ENCODE assay signal across 15 cellular contexts in genomic region chr5:132472431-132472830, GRCh38. TPM values are rescaled to one million over a fixed set of nuclear protein-coding genes. Genes with fewer than 3 reads are reported as not detected.
A peak's percentile ranks its signal among the peaks of the same experiment; 100 is the strongest.
DNase-seq lines count a peak whose midpoint lies in the region; ATAC-seq, FAIRE-seq and TF ChIP-seq lines count a peak whose summit lies in the region.
"Had no signal": no experiment of that assay in that cellular context is flagged by ENCODE, and none has a peak within 500 bp of the region (broad histone marks: within the 10 kb centered on the region; RNA-seq: fewer than 3 reads in every experiment).

No MANE protein-coding gene starts in this region.

- H3K27ac Mint-ChIP-seq in activated CD8-positive, alpha-beta memory T cell treated with anti-CD3 and anti-CD28 coated beads, Interleukin-2, amount 10 ng/mL, durations not matched to agents 7 days and 5 days = peak overlapping the region; percentile 69
- H3K27ac Mint-ChIP-seq in naive thymus-derived CD8-positive, alpha-beta T cell = peak overlapping the region; percentile 70 to 97 (median 92)

- H3K4me3 Mint-ChIP-seq in activated CD8-positive, alpha-beta memory T cell treated with anti-CD3 and anti-CD28 coated beads, Interleukin-2, amount 10 ng/mL, durations not matched to agents 7 days and 5 days = no peak overlapping the region
- H3K4me3 Mint-ChIP-seq in naive thymus-derived CD8-positive, alpha-beta T cell = peak overlapping the region in 1 of 10 donors; percentile 7

- peaks cover 0 to 7% (median 0%) of the 10 kb centered on the region in 11 experiments; a peak in 2 of 22 replicates for H3K9me3 ChIP-seq in BLaER1 treated with 17β-estradiol and CSF1 and Interleukin-3, amounts not matched to agents 10 nM and 100 nM (replicated peaks in 1 of 11)
- H3K9me3 ChIP-seq in aorta (ENCODE audit: control insufficient read depth, low read length) = no peaks in the 10 kb centered on the region
- H3K9me3 ChIP-seq: breast epithelium, left ventricle myocardium inferior, pancreas, testis had no signal

- 97% methylated on average over 8 of the region's 8 CpGs for WGBS in aorta, 2 donors

- peak; percentile 21 for FAIRE-seq in GM12892 (lab: Jason Lieb, UNC)
- FAIRE-seq: pancreas had no signal

- peak overlapping the region in 9 of 11 experiments; percentile 29 to 100 (median 98); a peak in 17 of 22 replicates for H3K27ac ChIP-seq in BLaER1 treated with 17β-estradiol and CSF1 and Interleukin-3, amounts not matched to agents 10 nM and 100 nM
- no peak overlapping the region for H3K27ac ChIP-seq in aorta (ENCODE audit: low read depth in 1 of 2, low read length in 2 of 2)
- H3K27ac ChIP-seq: pancreas, testis had no signal

- POLR2A ChIA-PET in naive thymus-derived CD8-positive, alpha-beta T cell (lab: Charles Lee) = interaction anchor here (1.0 to 23.2 kb wide), 11 partner anchors 7 to 61 kb away, joined by 3 to 648 read pairs (median 38); partner anchors contain the start of gene IRF1

- H3K36me3 Mint-ChIP-seq in activated CD8-positive, alpha-beta memory T cell treated with anti-CD3 and anti-CD28 coated beads, Interleukin-2, amount 10 ng/mL, durations not matched to agents 7 days and 5 days = peaks cover 27% of the 10 kb centered on the region
- H3K36me3 Mint-ChIP-seq in naive thymus-derived CD8-positive, alpha-beta T cell = no peaks in the 10 kb centered on the region

- peak overlapping the region in 9 of 11 experiments; percentile 9 to 67 (median 49); a peak in 14 of 22 replicates for H3K9ac ChIP-seq in BLaER1 treated with 17β-estradiol and CSF1 and Interleukin-3, amounts not matched to agents 10 nM and 100 nM

- H3K4me2 ChIP-seq in BLaER1 treated with 17β-estradiol and CSF1 and Interleukin-3, amounts not matched to agents 10 nM and 100 nM = peak overlapping the region; percentile 55 to 98 (median 94)

- no peak for DNase-seq in GM12892 (ENCODE audit: insufficient read length)
- peak; percentile 39 for DNase-seq in activated CD8-positive, alpha-beta memory T cell treated with anti-CD3 and anti-CD28 coated beads, Interleukin-2, amount 10 ng/mL, durations not matched to agents 7 days and 5 days
- no peak for DNase-seq in naive thymus-derived CD8-positive, alpha-beta T cell
- no peak for DNase-seq in NCI-H510A (lab: John Stamatoyannopoulos, UW)
- DNase-seq in aorta = no peak
- DNase-seq: GF-D8, IMR-90, NCI-H2081, testis had no signal

- no peaks in the 10 kb centered on the region for H3K27me3 ChIP-seq in BLaER1 treated with 17β-estradiol and CSF1 and Interleukin-3, amounts not matched to agents 10 nM and 100 nM
- no peaks in the 10 kb centered on the region for H3K27me3 ChIP-seq in aorta (ENCODE audit: control insufficient read depth in 1 of 2, insufficient read depth in 2 of 2, low read length in 1 of 2)
- H3K27me3 ChIP-seq: breast epithelium, pancreas, testis had no signal

- no peak for ATAC-seq in activated CD8-positive, alpha-beta memory T cell treated with anti-CD3 and anti-CD28 coated beads, Interleukin-2, amount 10 ng/mL, durations not matched to agents 7 days and 5 days
- ATAC-seq in naive thymus-derived CD8-positive, alpha-beta T cell = no peak
- ATAC-seq in GM19035 (IDR thresholded peaks at IDR 0.05; ENCODE audit: unreplicated experiment) = no peak
- no peak for ATAC-seq in HG03520 (IDR thresholded peaks at IDR 0.05; ENCODE audit: unreplicated experiment)
- no peak for ATAC-seq in aorta (ENCODE audit: low FRiP score)
- ATAC-seq: pancreas had no signal

- no peaks in the 10 kb centered on the region for H3K27me3 Mint-ChIP-seq in activated CD8-positive, alpha-beta memory T cell treated with anti-CD3 and anti-CD28 coated beads, Interleukin-2, amount 10 ng/mL, durations not matched to agents 7 days and 5 days
- no peaks in the 10 kb centered on the region for H3K27me3 Mint-ChIP-seq in naive thymus-derived CD8-positive, alpha-beta T cell

- H3K36me3 ChIP-seq in BLaER1 treated with 17β-estradiol and CSF1 and Interleukin-3, amounts not matched to agents 10 nM and 100 nM = peaks cover 0 to 15% (median 0%) of the 10 kb centered on the region in 11 experiments; a peak in 5 of 22 replicates
- H3K36me3 ChIP-seq in aorta (ENCODE audit: control insufficient read depth in 1 of 2, insufficient read depth in 2 of 2, low read length in 1 of 2) = no peaks in the 10 kb centered on the region
- H3K36me3 ChIP-seq: breast epithelium, pancreas had no signal

- H3K9me3 Mint-ChIP-seq in activated CD8-positive, alpha-beta memory T cell treated with anti-CD3 and anti-CD28 coated beads, Interleukin-2, amount 10 ng/mL, durations not matched to agents 7 days and 5 days (ENCODE audit: low read depth) = no peaks in the 10 kb centered on the region
- no peaks in the 10 kb centered on the region for H3K9me3 Mint-ChIP-seq in naive thymus-derived CD8-positive, alpha-beta T cell

- H3K4me1 Mint-ChIP-seq in activated CD8-positive, alpha-beta memory T cell treated with anti-CD3 and anti-CD28 coated beads, Interleukin-2, amount 10 ng/mL, durations not matched to agents 7 days and 5 days = peaks cover 91% of the 10 kb centered on the region
- peaks cover 40 to 96% (median 92%) of the 10 kb centered on the region in 4 donors for H3K4me1 Mint-ChIP-seq in naive thymus-derived CD8-positive, alpha-beta T cell

- TF ChIP-seq POLR2A in GM12892 (IDR thresholded peaks at IDR 0.05; ENCODE audit: low read depth, low read length) = no peak

- no peak overlapping the region for H3K4me3 ChIP-seq in BLaER1 treated with 17β-estradiol and CSF1 and Interleukin-3, amounts not matched to agents 10 nM and 100 nM
- H3K4me3 ChIP-seq in aorta (ENCODE audit: low read length in 2 of 2) = no peak overlapping the region
- H3K4me3 ChIP-seq: breast epithelium, left ventricle myocardium inferior, pancreas, testis had no signal

- H4K20me1 ChIP-seq in BLaER1 treated with 17β-estradiol and CSF1 and Interleukin-3, amounts not matched to agents 10 nM and 100 nM = peaks cover 0 to 3% (median 0%) of the 10 kb centered on the region in 11 experiments; a peak in 1 of 22 replicates

- intact Hi-C loops in aorta (cut with DNase I) = no loop called here

- CTCF ChIA-PET in activated CD8-positive, alpha-beta memory T cell treated with anti-CD3 and anti-CD28 coated beads, Interleukin-2, amount 10 ng/mL, durations not matched to agents 7 days and 5 days (lab: Charles Lee) = interaction anchor here (0.7 to 7.1 kb wide), 13 partner anchors 9 to 293 kb away, joined by 3 to 68 read pairs (median 5); partner anchors contain the start of gene IRF1

- H3K4me1 ChIP-seq in BLaER1 treated with 17β-estradiol and CSF1 and Interleukin-3, amounts not matched to agents 10 nM and 100 nM = peaks cover 57 to 99% (median 98%) of the 10 kb centered on the region in 10 experiments
- H3K4me1 ChIP-seq in aorta (ENCODE audit: control insufficient read depth in 1 of 2, insufficient read depth in 2 of 2, low read length in 2 of 2) = no peaks in the 10 kb centered on the region
- H3K4me1 ChIP-seq: breast epithelium had no signal

RNA-seq across cellular contexts. Expression of gene IRF1, which starts 18.1 kb away (rescaled TPM):
- polyA plus RNA-seq in GM12892 (2012; ENCODE audit: missing spikeins) = 29.9 TPM
- 100 to 1,000 TPM; 205 to 223 TPM for total RNA-seq in activated CD8-positive, alpha-beta memory T cell treated with anti-CD3 and anti-CD28 coated beads, Interleukin-2, amount 10 ng/mL, durations not matched to agents 7 days and 5 days
- total RNA-seq in naive thymus-derived CD8-positive, alpha-beta T cell = 100 to 1,000 TPM; 116 to 127 TPM
- 100 to 1,000 TPM; 108 to 218 (median 141) TPM for polyA plus RNA-seq in naive thymus-derived CD8-positive, alpha-beta T cell
- 10 to 100 TPM; 26.8 to 36.1 TPM for total RNA-seq in aorta
- 10 to 100 TPM; 12.9 to 13.1 TPM for polyA plus RNA-seq in aorta

Comparison
In these comparisons a context has a peak if more than half of its experiments do, and no peak if none do; other contexts are left out.
1. H3K27ac ChIP-seq: peak in BLaER1 treated with 17β-estradiol and CSF1 and Interleukin-3, amounts not matched to agents 10 nM and 100 nM (9 of 11); none in aorta (0 of 2).